In the genomic region with DNA sequence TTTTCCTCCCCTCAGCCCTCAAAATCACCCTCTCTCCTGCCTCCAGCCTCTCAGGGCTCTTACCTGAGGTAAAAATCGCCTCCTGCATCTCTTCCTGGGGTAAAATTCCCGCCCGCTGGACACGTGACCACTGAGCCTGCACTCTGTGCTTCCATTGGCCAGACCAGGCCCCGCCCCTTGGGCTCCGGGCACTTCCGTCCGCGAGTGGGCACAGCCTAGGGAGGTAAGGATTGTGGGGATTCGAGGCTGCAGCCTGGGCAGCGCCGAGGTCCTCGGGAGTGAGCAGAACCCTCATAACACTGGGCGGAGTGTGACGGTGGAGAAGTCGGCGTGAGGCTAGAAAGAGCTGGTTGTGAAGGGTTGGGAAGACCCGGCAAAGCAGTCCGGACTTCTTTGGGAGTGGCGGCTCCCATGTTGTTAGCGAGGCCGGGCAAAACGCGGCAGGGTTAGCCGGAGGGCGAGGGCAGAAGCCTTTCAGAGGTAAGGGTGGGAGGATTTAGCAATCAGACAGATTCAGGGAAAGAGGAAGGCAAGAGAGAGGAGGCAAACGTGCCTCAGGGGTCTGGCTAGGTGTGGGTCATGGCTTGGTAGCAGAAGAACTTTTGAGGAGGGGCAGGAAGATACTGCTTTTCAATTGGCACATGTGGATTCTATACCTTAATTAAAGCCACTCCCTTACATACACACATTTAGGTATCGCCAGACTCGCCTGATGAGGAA, we compare ENCODE assay signal across 1 cellular context.
TF ChIP-seq lines count a peak whose summit lies in the region.

A gene (minus strand): TSS at position 101 of the 720 bp plus-strand sequence. CDS start 3,519 bp downstream, outside the sequence.

TF ChIP-seq in H1, 55 proteins besides CTCF, POLR2A, EP300 and RAD21:
- no peak for TF ChIP-seq KDM5A (IDR thresholded peaks at IDR 0.05; ENCODE audit: low read length)
- TF ChIP-seq, protein P1, sequence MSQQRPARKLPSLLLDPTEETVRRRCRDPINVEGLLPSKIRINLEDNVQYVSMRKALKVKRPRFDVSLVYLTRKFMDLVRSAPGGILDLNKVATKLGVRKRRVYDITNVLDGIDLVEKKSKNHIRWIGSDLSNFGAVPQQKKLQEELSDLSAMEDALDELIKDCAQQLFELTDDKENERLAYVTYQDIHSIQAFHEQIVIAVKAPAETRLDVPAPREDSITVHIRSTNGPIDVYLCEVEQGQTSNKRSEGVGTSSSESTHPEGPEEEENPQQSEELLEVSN (IDR thresholded peaks at IDR 0.05), result peak; percentile 89
- TF ChIP-seq RBBP5 (IDR thresholded peaks at IDR 0.05; ENCODE audit: borderline replicate concordance, low read depth, low read length), result no peak
- TF ChIP-seq, protein P2, sequence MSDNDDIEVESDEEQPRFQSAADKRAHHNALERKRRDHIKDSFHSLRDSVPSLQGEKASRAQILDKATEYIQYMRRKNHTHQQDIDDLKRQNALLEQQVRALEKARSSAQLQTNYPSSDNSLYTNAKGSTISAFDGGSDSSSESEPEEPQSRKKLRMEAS (IDR thresholded peaks at IDR 0.05), result 0 out of 2 replicates have a peak, but pooled peaks have one; percentile 12
- no peak for TF ChIP-seq CBX5 (IDR thresholded peaks at IDR 0.05; ENCODE audit: low read depth, low read length)
- TF ChIP-seq, protein P3, sequence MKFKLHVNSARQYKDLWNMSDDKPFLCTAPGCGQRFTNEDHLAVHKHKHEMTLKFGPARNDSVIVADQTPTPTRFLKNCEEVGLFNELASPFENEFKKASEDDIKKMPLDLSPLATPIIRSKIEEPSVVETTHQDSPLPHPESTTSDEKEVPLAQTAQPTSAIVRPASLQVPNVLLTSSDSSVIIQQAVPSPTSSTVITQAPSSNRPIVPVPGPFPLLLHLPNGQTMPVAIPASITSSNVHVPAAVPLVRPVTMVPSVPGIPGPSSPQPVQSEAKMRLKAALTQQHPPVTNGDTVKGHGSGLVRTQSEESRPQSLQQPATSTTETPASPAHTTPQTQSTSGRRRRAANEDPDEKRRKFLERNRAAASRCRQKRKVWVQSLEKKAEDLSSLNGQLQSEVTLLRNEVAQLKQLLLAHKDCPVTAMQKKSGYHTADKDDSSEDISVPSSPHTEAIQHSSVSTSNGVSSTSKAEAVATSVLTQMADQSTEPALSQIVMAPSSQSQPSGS (IDR thresholded peaks at IDR 0.05; ENCODE audit: low read length), result no peak
